ENCODE assay signal across 9 cellular contexts in the genomic region with DNA sequence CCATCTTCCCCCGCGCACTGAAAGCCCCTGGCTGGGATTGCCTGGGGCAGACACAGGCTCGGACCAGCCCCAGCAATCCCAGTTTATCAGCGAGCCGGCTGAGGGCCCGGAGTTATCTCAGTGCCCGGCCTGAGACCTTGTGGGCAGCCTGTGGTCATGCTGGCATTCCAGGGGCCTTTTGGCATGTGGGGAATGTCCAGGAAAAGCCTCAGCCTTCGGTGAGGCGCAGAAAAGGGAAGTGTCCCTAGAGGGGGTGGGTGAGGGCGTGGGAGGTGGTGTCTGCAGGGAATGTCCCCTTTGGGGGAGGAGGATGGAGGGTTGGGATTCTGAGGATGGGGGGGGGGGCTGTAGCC. TPM values are rescaled to one million over a fixed set of nuclear protein-coding genes. Genes with fewer than 3 reads are reported as not detected.
DNase-seq lines count a peak whose midpoint lies in the region; ATAC-seq and TF ChIP-seq lines count a peak whose summit lies in the region.
"Had no signal": no experiment of that assay in that cellular context is flagged by ENCODE, and none has a peak within 500 bp of the region (broad histone marks: within the 10 kb centered on the region; RNA-seq: fewer than 3 reads in every experiment).

No MANE protein-coding gene starts in this region.

- H3K27me3 ChIP-seq in IMR-90 (ENCODE audit: control insufficient read depth, insufficient read depth, low read length) (peaks cover 5% of the 10 kb centered on the region; the same call in 1 of the 2 replicates), brain microvascular endothelial cell (replicated peaks) (no peaks in the 10 kb centered on the region), mesenchymal stem cell (ENCODE audit: control insufficient read depth in 1 of 2, insufficient read depth in 1 of 2, low read length in 2 of 2) (peaks cover 0 to 5% of the 10 kb centered on the region in 2 experiments)

- H3K4ac ChIP-seq in IMR-90 (ENCODE audit: low read depth, low read length) (peak overlapping the region; percentile 39; the same call in 1 of the 2 replicates), mesenchymal stem cell (ENCODE audit: low read depth in 1 of 2, low read length in 2 of 2) (no peak overlapping the region)

- peak overlapping the region; percentile 25 for H2AK9ac ChIP-seq in IMR-90 (replicated peaks; ENCODE audit: low read depth, low read length, poor library complexity)

- peaks cover 14% of the 10 kb centered on the region for H3K4me1 ChIP-seq in IMR-90 (ENCODE audit: control insufficient read depth, insufficient read depth, low read length)
- peaks cover 22% of the 10 kb centered on the region for H3K4me1 ChIP-seq in mesenchymal stem cell (ENCODE audit: control insufficient read depth, insufficient read depth, low read depth, low read length)

- H4K8ac ChIP-seq in IMR-90 (ENCODE audit: low read depth in 2 of 2, low read length in 2 of 2), result no peak overlapping the region
- no peak overlapping the region for H4K8ac ChIP-seq in mesenchymal stem cell (ENCODE audit: low read length)

- BruUV-seq in IMR-90 (replicated peaks; lab: Mats Ljungman, UMichigan), result no TSS peak

- H2BK15ac ChIP-seq in IMR-90 (ENCODE audit: low read depth, low read length), result no peak overlapping the region
- H2BK15ac ChIP-seq in mesenchymal stem cell (ENCODE audit: low read depth, poor library complexity, severe bottlenecking), result no peak overlapping the region

- ATAC-seq in IMR-90 (ENCODE audit: low read depth) (peak; percentile 36), HG03565 (IDR thresholded peaks at IDR 0.05; ENCODE audit: unreplicated experiment) (no peak), GM18909 (IDR thresholded peaks at IDR 0.05; ENCODE audit: poor library complexity, unreplicated experiment) (no peak)
- ATAC-seq: mucosa of descending colon had no signal

- dilution Hi-C loops in IMR-90 (cut with HindIII; ENCODE audit: low sequenced_read_pairs, unreplicated experiment), result no loop called here

- peak overlapping the region; percentile 82 for H3K4me2 ChIP-seq in IMR-90 (ENCODE audit: low read depth, low read length)
- H3K4me2 ChIP-seq in mesenchymal stem cell (ENCODE audit: low read length, poor library complexity, severe bottlenecking), result peak overlapping the region; percentile 48

- CTCF ChIA-PET in IMR-90 (lab: Yijun Ruan, JAX), result no interaction called here

- TF ChIP-seq CTCF in AG09319 (IDR thresholded peaks at IDR 0.05; ENCODE audit: low read depth, low read length), result no peak
- TF ChIP-seq CTCF in IMR-90 (conservative IDR thresholded peaks at IDR 0.05; ENCODE audit: low read depth, low read length), result 0 out of 2 replicates have a peak, but pooled peaks have one; percentile 1
- no peak for TF ChIP-seq CTCF in brain microvascular endothelial cell (IDR thresholded peaks at IDR 0.05; ENCODE audit: low read depth, low read length, missing control alignments)

- H4K5ac ChIP-seq in IMR-90 (ENCODE audit: low read depth, low read length), result no peak overlapping the region; the same call in 1 of the 2 replicates

- 0% methylated on average over 5 of the region's 10 CpGs; no CpG with 5 or more reads in 1 of the 2 experiments for WGBS in IMR-90 (ENCODE audit: extremely low coverage in 2 of 2, insufficient read length in 1 of 2), 2 experiments
- WGBS in mesenchymal stem cell, result 6% methylated on average over 10 of the region's 10 CpGs

- POLR2A ChIA-PET in IMR-90 (lab: Charles Lee; ENCODE audit: unreplicated experiment), result no interaction called here

- H3K36me3 ChIP-seq in IMR-90 (ENCODE audit: control insufficient read depth, insufficient read depth, low read length), result peaks cover 7% of the 10 kb centered on the region; the same call in 1 of the 2 replicates
- no peaks in the 10 kb centered on the region for H3K36me3 ChIP-seq in brain microvascular endothelial cell (replicated peaks)
- H3K36me3 ChIP-seq in mesenchymal stem cell (ENCODE audit: control insufficient read depth in 1 of 2, insufficient read depth in 2 of 2, low read depth in 1 of 2, low read length in 2 of 2), result no peaks in the 10 kb centered on the region

- in situ Hi-C loops in IMR-90 (cut with MboI; ENCODE audit: low sequenced_read_pairs) (no loop called here), brain microvascular endothelial cell (cut with HindIII; ENCODE audit: low pct_ligation_motif_present, low sequenced_read_pairs) (no loop called here)

- H3K4me3 ChIP-seq in IMR-90 (ENCODE audit: insufficient read depth, low read depth, low read length) (no peak overlapping the region), brain microvascular endothelial cell (ENCODE audit: low read depth, low read length) (no peak overlapping the region), mesenchymal stem cell (ENCODE audit: insufficient read depth in 1 of 2, low read depth in 1 of 2, low read length in 2 of 2) (no peak overlapping the region)
- H3K4me3 ChIP-seq: mucosa of descending colon had no signal

- H3K9ac ChIP-seq in IMR-90 (ENCODE audit: low read depth, low read length) (no peak overlapping the region; the same call in 1 of the 2 replicates), mesenchymal stem cell (ENCODE audit: low read length) (no peak overlapping the region)

- H3K9me3 ChIP-seq in IMR-90 (ENCODE audit: control insufficient read depth, insufficient read depth, low read length) (no peaks in the 10 kb centered on the region), mesenchymal stem cell (ENCODE audit: control insufficient read depth, low read length) (no peaks in the 10 kb centered on the region)
- H3K9me3 ChIP-seq: mucosa of descending colon had no signal

- no peak overlapping the region for H2BK12ac ChIP-seq in mesenchymal stem cell (ENCODE audit: low read length in 2 of 2)

- no peak for TF ChIP-seq POLR2A in IMR-90 (IDR thresholded peaks at IDR 0.05; ENCODE audit: low read depth, low read length)

- intact Hi-C loops in IMR-90 (cut with micrococcal nuclease), result no loop called here

- peak overlapping the region; percentile 38 for H2AFZ ChIP-seq in IMR-90 (replicated peaks; ENCODE audit: low read length, poor library complexity)
- H2AFZ ChIP-seq in mesenchymal stem cell (ENCODE audit: low read depth, low read length), result no peak overlapping the region

- peaks cover 0 to 21% of the 10 kb centered on the region in 2 experiments; a peak in 2 of 4 replicates for H3K79me1 ChIP-seq in IMR-90 (ENCODE audit: low read depth in 1 of 2, low read length in 2 of 2)
- H3K79me1 ChIP-seq in mesenchymal stem cell (replicated peaks; ENCODE audit: low read length, poor library complexity, severe bottlenecking), result no peaks in the 10 kb centered on the region

- H3K27ac ChIP-seq in IMR-90 (ENCODE audit: insufficient read depth, low read length) (peak overlapping the region; percentile 48), brain microvascular endothelial cell (no peak overlapping the region), mesenchymal stem cell (ENCODE audit: low read length, poor library complexity, severe bottlenecking) (peak overlapping the region; percentile 85)

- peak overlapping the region; percentile 6 for H2BK5ac ChIP-seq in IMR-90 (ENCODE audit: low read depth, low read length, poor library complexity, severe bottlenecking)
- H2BK5ac ChIP-seq in mesenchymal stem cell (ENCODE audit: low read depth, low read length, poor library complexity, severe bottlenecking), result no peak overlapping the region

- peaks cover 51% of the 10 kb centered on the region for H4K20me1 ChIP-seq in IMR-90 (ENCODE audit: insufficient read depth, low read length)

- no peak for TF ChIP-seq RAD21 in IMR-90 (IDR thresholded peaks at IDR 0.05; ENCODE audit: low read length)

- H2AK5ac ChIP-seq in IMR-90 (ENCODE audit: low read depth, low read length) (peak overlapping the region; percentile 49; the same call in 1 of the 2 replicates), mesenchymal stem cell (ENCODE audit: low read length, severe bottlenecking) (no peak overlapping the region)

- no peak overlapping the region for H3K14ac ChIP-seq in IMR-90 (replicated peaks; ENCODE audit: low read depth, low read length)
- H3K14ac ChIP-seq in mesenchymal stem cell (ENCODE audit: low read length in 2 of 2), result no peak overlapping the region

- DNase-seq in AG09319 (ENCODE audit: extremely low read depth, low read depth) (peak; percentile 54), IMR-90 (peak; percentile 80), brain microvascular endothelial cell (peak; percentile 70), mesenchymal stem cell (peak; percentile 84), GM19238 (ENCODE audit: insufficient read length, low spot score) (no peak), NCI-H1092 (lab: John Stamatoyannopoulos, UW) (no peak)
- DNase-seq: mucosa of descending colon had no signal

- H4K91ac ChIP-seq in IMR-90 (ENCODE audit: insufficient read depth, low read depth, low read length) (no peak overlapping the region), mesenchymal stem cell (ENCODE audit: low read length) (peak overlapping the region; percentile 19)

- H3K56ac ChIP-seq in IMR-90 (ENCODE audit: extremely low read depth, insufficient read depth, low read length), result no peak overlapping the region

- H2BK20ac ChIP-seq in IMR-90 (ENCODE audit: low read depth, low read length), result no peak overlapping the region

- H3K23ac ChIP-seq in IMR-90 (ENCODE audit: low read depth, low read length), result 0 out of 2 replicates have a peak overlapping the region, but pooled peaks have one; percentile 11
- H3K23ac ChIP-seq in mesenchymal stem cell (ENCODE audit: low read length in 2 of 2), result no peak overlapping the region

- no peak overlapping the region; the same call in 1 of the 2 replicates for H3K18ac ChIP-seq in IMR-90 (ENCODE audit: low read depth, low read length)
- no peak overlapping the region for H3K18ac ChIP-seq in mesenchymal stem cell (ENCODE audit: low read depth in 1 of 2, low read length in 2 of 2)

- H3K9me1 ChIP-seq in IMR-90 (ENCODE audit: insufficient read depth, low read length), result no peaks in the 10 kb centered on the region

- H2BK120ac ChIP-seq in IMR-90 (ENCODE audit: low read depth, low read length) (0 out of 2 replicates have a peak overlapping the region, but pooled peaks have one; percentile 68), mesenchymal stem cell (ENCODE audit: low read depth, low read length) (peak overlapping the region; percentile 76)

TF ChIP-seq in IMR-90, 13 proteins besides CTCF, POLR2A, EP300 and RAD21:
- TF ChIP-seq MAFK (IDR thresholded peaks at IDR 0.05; ENCODE audit: low read depth, low read length), result no peak
- peak; percentile 83 for TF ChIP-seq RCOR1 (IDR thresholded peaks at IDR 0.05; ENCODE audit: insufficient replicate concordance, low read length)
- TF ChIP-seq NFE2L2 (IDR thresholded peaks at IDR 0.05; ENCODE audit: low read depth, low read length), result no peak
- TF ChIP-seq BHLHE40 (IDR thresholded peaks at IDR 0.05; ENCODE audit: low read depth, low read length), result peak; percentile 56; the same call in 1 of the 2 replicates
- TF ChIP-seq MAZ (IDR thresholded peaks at IDR 0.05; ENCODE audit: borderline replicate concordance, low read depth, low read length), result peak; percentile 73; the same call in 1 of the 2 replicates
- no peak for TF ChIP-seq RFX5 (IDR thresholded peaks at IDR 0.05; ENCODE audit: low read depth, low read length)

RNA-seq across cellular contexts. Expression of a gene that starts 1.1 kb away (rescaled TPM):
- 118 and 137 TPM in 2 replicates for total RNA-seq in IMR-90 (2012; rRNA removed)
- 277 and 353 TPM in 2 replicates for polyA plus RNA-seq in IMR-90 (2012; rRNA removed)
- polyA plus RNA-seq in IMR-90 (2012; cell fraction: cytosol; rRNA removed), result 217 and 436 TPM in 2 replicates
- polyA plus RNA-seq in IMR-90 (2012; cell fraction: nucleus; rRNA removed; ENCODE audit: low replicate concordance), result 131 and 368 TPM in 2 replicates
- 241 TPM for polyA plus RNA-seq in mesenchymal stem cell (2013, experiment 1 of 2)
- 235 TPM for polyA plus RNA-seq in mesenchymal stem cell (2013, experiment 2 of 2)

Comparison
In these comparisons a context has a peak if more than half of its experiments do, and no peak if none do; other contexts are left out.
1. DNase-seq: peak in AG09319 (single experiment), IMR-90 (single experiment), brain microvascular endothelial cell (single experiment) and mesenchymal stem cell (single experiment); none in GM19238 (single experiment) and NCI-H1092 (single experiment).